Comparison of ENCODE assay signal across 22 cellular contexts in genomic region chr18:74063552-74063951, GRCh38.
DNase-seq lines count a peak whose midpoint lies in the region; ATAC-seq, FAIRE-seq and TF ChIP-seq lines count a peak whose summit lies in the region.
"Had no signal": no experiment of that assay in that cellular context is flagged by ENCODE, and none has a peak within 500 bp of the region (broad histone marks: within the 10 kb centered on the region; RNA-seq: fewer than 3 reads in every experiment).

No MANE protein-coding gene starts in this region.

- CTCF ChIA-PET in activated CD4-positive, alpha-beta T cell treated with anti-CD3 and anti-CD28 coated beads for 36 hours (lab: Charles Lee): interaction anchor here (0.7 to 3.6 kb wide), 5 partner anchors 14 to 348 kb away, joined by 3 to 19 read pairs (median 3); no protein-coding TSS in a partner anchor

- H3K4me2 ChIP-seq in OCI-LY3 (ENCODE audit: low read length): peak overlapping the region; percentile 57

- H3K27ac ChIP-seq in OCI-LY3 (ENCODE audit: low read length) (peak overlapping the region; percentile 56), heart right ventricle (no peak overlapping the region)
- H3K27ac ChIP-seq: brain microvascular endothelial cell, parathyroid adenoma, right lobe of liver, testis had no signal

- no peaks in the 10 kb centered on the region for H4K20me1 ChIP-seq in OCI-LY3 (ENCODE audit: insufficient read depth, low read length)

- 84 to 85% methylated on average over 5 of the region's 5 CpGs for WGBS in heart right ventricle, 2 donors

- H3K4me1 ChIP-seq in OCI-LY3 (ENCODE audit: low read length): peaks cover 56% of the 10 kb centered on the region
- H3K4me1 ChIP-seq in mucosa of descending colon (ENCODE audit: low read depth): no peaks in the 10 kb centered on the region
- H3K4me1 ChIP-seq in heart right ventricle: no peaks in the 10 kb centered on the region
- H3K4me1 ChIP-seq: parathyroid adenoma, testis had no signal

- H3K36me3 Mint-ChIP-seq in activated CD4-positive, alpha-beta T cell treated with anti-CD3 and anti-CD28 coated beads for 36 hours (ENCODE audit: low read depth): no peaks in the 10 kb centered on the region
- no peaks in the 10 kb centered on the region for H3K36me3 Mint-ChIP-seq in progenitor cell of endocrine pancreas (ENCODE audit: insufficient read depth)
- H3K36me3 Mint-ChIP-seq: CD4-positive, alpha-beta memory T cell; natural killer cell had no signal

- H3K4me3 ChIP-seq in OCI-LY3 (ENCODE audit: low read length) (peak overlapping the region; percentile 27), mucosa of descending colon (no peak overlapping the region), heart right ventricle (no peak overlapping the region)
- H3K4me3 ChIP-seq: right lobe of liver, testis had no signal

- H3K9me3 Mint-ChIP-seq in activated CD4-positive, alpha-beta T cell treated with anti-CD3 and anti-CD28 coated beads for 36 hours (ENCODE audit: low read depth): no peaks in the 10 kb centered on the region
- no peaks in the 10 kb centered on the region for H3K9me3 Mint-ChIP-seq in progenitor cell of endocrine pancreas (ENCODE audit: low read depth)
- H3K9me3 Mint-ChIP-seq: natural killer cell had no signal

- peak overlapping the region; percentile 15; the same call in 1 of the 2 replicates for H2AFZ ChIP-seq in OCI-LY3 (ENCODE audit: low read depth, low read length)
- H2AFZ ChIP-seq: parathyroid adenoma had no signal

- H3K9me3 ChIP-seq in OCI-LY3 (ENCODE audit: insufficient read depth, low read length) (no peaks in the 10 kb centered on the region), mucosa of descending colon (no peaks in the 10 kb centered on the region), heart right ventricle (no peaks in the 10 kb centered on the region)
- H3K9me3 ChIP-seq: right lobe of liver, testis had no signal

- TF ChIP-seq CTCF in D721Med (IDR thresholded peaks at IDR 0.05; ENCODE audit: insufficient read depth, missing control alignments) (no peak), OCI-LY3 (IDR thresholded peaks at IDR 0.05; ENCODE audit: low read depth, low read length) (no peak), mucosa of descending colon (IDR thresholded peaks at IDR 0.05) (no peak), heart right ventricle (IDR thresholded peaks at IDR 0.05) (no peak), progenitor cell of endocrine pancreas (IDR thresholded peaks at IDR 0.05; ENCODE audit: unreplicated experiment) (no peak)

- peak; percentile 94 for FAIRE-seq in D721Med (lab: Jason Lieb, UNC)
- FAIRE-seq: H54, TTC549 had no signal

- no peak for ATAC-seq in activated CD4-positive, alpha-beta T cell treated with anti-CD3 and anti-CD28 coated beads for 36 hours
- ATAC-seq in mucosa of descending colon (peak; percentile 18), heart right ventricle (no peak), HG03095 (IDR thresholded peaks at IDR 0.05; ENCODE audit: unreplicated experiment) (no peak)
- ATAC-seq: natural killer cell, right lobe of liver had no signal

- intact Hi-C loops in activated CD4-positive, alpha-beta T cell treated with anti-CD3 and anti-CD28 coated beads for 36 hours (cut with DNase I, micrococcal nuclease): loop anchor here in 1 of 2 experiments (1.0 to 10.0 kb wide), 4 partner anchors 19 to 534 kb away; partner anchors contain the start of genes CNDP2 and ZNF407
- intact Hi-C loops in mucosa of descending colon (cut with DNase I, micrococcal nuclease): no loop called here
- intact Hi-C loops in heart right ventricle (cut with DNase I): no loop called here

- H3K27me3 ChIP-seq in OCI-LY3 (ENCODE audit: low read depth, low read length) (no peaks in the 10 kb centered on the region), heart right ventricle (peaks cover 0 to 9% (median 0%) of the 10 kb centered on the region in 7 donors)
- H3K27me3 ChIP-seq: brain microvascular endothelial cell, right lobe of liver, testis had no signal

- no peak overlapping the region; the same call in 1 of the 2 replicates for H3K9ac ChIP-seq in OCI-LY3 (ENCODE audit: low read length)
- H3K9ac ChIP-seq: parathyroid adenoma had no signal

- H3K27me3 Mint-ChIP-seq in activated CD4-positive, alpha-beta T cell treated with anti-CD3 and anti-CD28 coated beads for 36 hours: no peaks in the 10 kb centered on the region
- peaks cover 3% of the 10 kb centered on the region for H3K27me3 Mint-ChIP-seq in progenitor cell of endocrine pancreas

- H3K27ac Mint-ChIP-seq in activated CD4-positive, alpha-beta T cell treated with anti-CD3 and anti-CD28 coated beads for 36 hours: peak overlapping the region; percentile 75
- H3K27ac Mint-ChIP-seq in progenitor cell of endocrine pancreas: no peak overlapping the region
- H3K27ac Mint-ChIP-seq: CD4-positive, alpha-beta memory T cell; natural killer cell had no signal

- H3K36me3 ChIP-seq in OCI-LY3 (replicated peaks; ENCODE audit: low read depth, low read length) (no peaks in the 10 kb centered on the region), mucosa of descending colon (ENCODE audit: low read depth) (no peaks in the 10 kb centered on the region), heart right ventricle (no peaks in the 10 kb centered on the region)
- H3K36me3 ChIP-seq: brain microvascular endothelial cell, right lobe of liver had no signal

- no peaks in the 10 kb centered on the region for H3K79me2 ChIP-seq in OCI-LY3 (ENCODE audit: low read length)
- H3K79me2 ChIP-seq: parathyroid adenoma had no signal

- H3K4me1 Mint-ChIP-seq in activated CD4-positive, alpha-beta T cell treated with anti-CD3 and anti-CD28 coated beads for 36 hours: peaks cover 34% of the 10 kb centered on the region
- peaks cover 22% of the 10 kb centered on the region for H3K4me1 Mint-ChIP-seq in progenitor cell of endocrine pancreas (ENCODE audit: low read depth)
- H3K4me1 Mint-ChIP-seq: natural killer cell had no signal

- no peak for DNase-seq in activated CD4-positive, alpha-beta T cell treated with anti-CD3 and anti-CD28 coated beads for 36 hours
- no peak for DNase-seq in activated CD4-positive, alpha-beta T cell treated with anti-CD3 and anti-CD28 coated beads for 48 hours
- DNase-seq in D721Med (ENCODE audit: insufficient read length, low spot score) (no peak), mucosa of descending colon (no peak), heart right ventricle (no peak), progenitor cell of endocrine pancreas (ENCODE audit: low spot score, unreplicated experiment) (no peak)
- DNase-seq: activated CD4-positive, alpha-beta T cell treated with anti-CD3 and anti-CD28 coated beads, Interleukin-2, amount 50 U/mL, for 1 hour; activated T-cell treated with anti-CD3 and anti-CD28 coated beads for 4 hours; brain microvascular endothelial cell; CD4-positive, alpha-beta memory T cell; mesendoderm; natural killer cell; NCI-H2081 treated with DMSO at 0.1 percent for 48 hours; right lobe of liver; Right ventricle myocardium superior; SW 1271; testis had no signal

- POLR2A ChIA-PET in activated CD4-positive, alpha-beta T cell treated with anti-CD3 and anti-CD28 coated beads for 36 hours (lab: Charles Lee): interaction anchor here (0.5 kb wide), 1 partner anchor 111 kb away, joined by 4 read pairs; no protein-coding TSS in a partner anchor

- no peak overlapping the region for H3K4me3 Mint-ChIP-seq in activated CD4-positive, alpha-beta T cell treated with anti-CD3 and anti-CD28 coated beads for 36 hours
- no peak overlapping the region for H3K4me3 Mint-ChIP-seq in progenitor cell of endocrine pancreas (ENCODE audit: low read depth)
- H3K4me3 Mint-ChIP-seq: CD4-positive, alpha-beta memory T cell; natural killer cell had no signal
